ENCODE assay signal across 14 cellular contexts in genomic region chr14:105018414-105018813, GRCh38. TPM values are rescaled to one million over a fixed set of nuclear protein-coding genes. Genes with fewer than 3 reads are reported as not detected.
DNase-seq lines count a peak whose midpoint lies in the region; ATAC-seq and TF ChIP-seq lines count a peak whose summit lies in the region.
"Had no signal": no experiment of that assay in that cellular context is flagged by ENCODE, and none has a peak within 500 bp of the region (broad histone marks: within the 10 kb centered on the region; RNA-seq: fewer than 3 reads in every experiment).

No MANE protein-coding gene starts in this region.

- CTCF ChIA-PET in activated CD4-positive, alpha-beta T cell treated with anti-CD3 and anti-CD28 coated beads, Interleukin-2, amount 10 ng/mL, durations not matched to agents 7 days and 5 days (lab: Charles Lee): interaction anchor here (1.0 to 4.5 kb wide), 4 partner anchors 9 to 270 kb away, joined by 3 to 26 read pairs (median 12); no protein-coding TSS in a partner anchor

- no peaks in the 10 kb centered on the region for H3K9me3 Mint-ChIP-seq in activated CD4-positive, alpha-beta T cell treated with anti-CD3 and anti-CD28 coated beads, Interleukin-2, amount 10 ng/mL, durations not matched to agents 7 days and 5 days
- H3K9me3 Mint-ChIP-seq in IgD-negative memory B cell: no peaks in the 10 kb centered on the region
- H3K9me3 Mint-ChIP-seq in activated naive CD8-positive, alpha-beta T cell treated with anti-CD3 and anti-CD28 coated beads, Interleukin-2, amount 10 ng/mL, durations not matched to agents 7 days and 5 days: no peaks in the 10 kb centered on the region
- no peaks in the 10 kb centered on the region for H3K9me3 Mint-ChIP-seq in osteocyte (ENCODE audit: unreplicated experiment)

- POLR2A ChIA-PET in activated CD4-positive, alpha-beta T cell treated with anti-CD3 and anti-CD28 coated beads, Interleukin-2, amount 10 ng/mL, durations not matched to agents 7 days and 5 days (lab: Charles Lee): no interaction called here
- POLR2A ChIA-PET in activated naive CD8-positive, alpha-beta T cell treated with anti-CD3 and anti-CD28 coated beads, Interleukin-2, amount 10 ng/mL, durations not matched to agents 7 days and 5 days (lab: Charles Lee): interaction anchor here (0.6 to 3.7 kb wide), 4 partner anchors 13 to 47 kb away, joined by 3 to 24 read pairs (median 4); partner anchors contain the start of gene GPR132

- no peak for TF ChIP-seq CTCF in osteocyte (IDR thresholded peaks at IDR 0.05)

- no peaks in the 10 kb centered on the region for H3K27me3 Mint-ChIP-seq in activated CD4-positive, alpha-beta T cell treated with anti-CD3 and anti-CD28 coated beads, Interleukin-2, amount 10 ng/mL, durations not matched to agents 7 days and 5 days
- peaks cover 3% of the 10 kb centered on the region for H3K27me3 Mint-ChIP-seq in IgD-negative memory B cell
- H3K27me3 Mint-ChIP-seq in activated naive CD8-positive, alpha-beta T cell treated with anti-CD3 and anti-CD28 coated beads, Interleukin-2, amount 10 ng/mL, durations not matched to agents 7 days and 5 days: no peaks in the 10 kb centered on the region
- no peaks in the 10 kb centered on the region for H3K27me3 Mint-ChIP-seq in osteocyte (ENCODE audit: unreplicated experiment)

- peak overlapping the region; percentile 94 for H3K4me3 Mint-ChIP-seq in activated CD4-positive, alpha-beta T cell treated with anti-CD3 and anti-CD28 coated beads, Interleukin-2, amount 10 ng/mL, durations not matched to agents 7 days and 5 days
- peak overlapping the region in 3 of 4 donors; percentile 54 to 85 (median 70) for H3K4me3 Mint-ChIP-seq in IgD-negative memory B cell
- peak overlapping the region; percentile 93 for H3K4me3 Mint-ChIP-seq in activated naive CD8-positive, alpha-beta T cell treated with anti-CD3 and anti-CD28 coated beads, Interleukin-2, amount 10 ng/mL, durations not matched to agents 7 days and 5 days
- H3K4me3 Mint-ChIP-seq in osteocyte (ENCODE audit: unreplicated experiment): peak overlapping the region; percentile 85

- H3K27ac Mint-ChIP-seq in activated CD4-positive, alpha-beta T cell treated with anti-CD3 and anti-CD28 coated beads, Interleukin-2, amount 10 ng/mL, durations not matched to agents 7 days and 5 days: no peak overlapping the region
- H3K27ac Mint-ChIP-seq in IgD-negative memory B cell (no peak overlapping the region), osteocyte (ENCODE audit: unreplicated experiment) (peak overlapping the region; percentile 81)
- no peak overlapping the region for H3K27ac Mint-ChIP-seq in activated naive CD8-positive, alpha-beta T cell treated with anti-CD3 and anti-CD28 coated beads, Interleukin-2, amount 10 ng/mL, durations not matched to agents 7 days and 5 days

- H3K36me3 Mint-ChIP-seq in activated CD4-positive, alpha-beta T cell treated with anti-CD3 and anti-CD28 coated beads, Interleukin-2, amount 10 ng/mL, durations not matched to agents 7 days and 5 days (ENCODE audit: low read depth): peaks cover 45% of the 10 kb centered on the region
- peaks cover 2% of the 10 kb centered on the region for H3K36me3 Mint-ChIP-seq in IgD-negative memory B cell
- H3K36me3 Mint-ChIP-seq in activated naive CD8-positive, alpha-beta T cell treated with anti-CD3 and anti-CD28 coated beads, Interleukin-2, amount 10 ng/mL, durations not matched to agents 7 days and 5 days: peaks cover 34% of the 10 kb centered on the region
- peaks cover 1% of the 10 kb centered on the region for H3K36me3 Mint-ChIP-seq in osteocyte (ENCODE audit: unreplicated experiment)

- H3K4me1 Mint-ChIP-seq in activated CD4-positive, alpha-beta T cell treated with anti-CD3 and anti-CD28 coated beads, Interleukin-2, amount 10 ng/mL, durations not matched to agents 7 days and 5 days: peaks cover 75% of the 10 kb centered on the region
- H3K4me1 Mint-ChIP-seq in IgD-negative memory B cell: peaks cover 44 to 62% (median 46%) of the 10 kb centered on the region in 3 donors
- H3K4me1 Mint-ChIP-seq in activated naive CD8-positive, alpha-beta T cell treated with anti-CD3 and anti-CD28 coated beads, Interleukin-2, amount 10 ng/mL, durations not matched to agents 7 days and 5 days: peaks cover 49% of the 10 kb centered on the region
- peaks cover 74% of the 10 kb centered on the region for H3K4me1 Mint-ChIP-seq in osteocyte (ENCODE audit: unreplicated experiment)

- DNase-seq in activated CD4-positive, alpha-beta T cell treated with anti-CD3 and anti-CD28 coated beads, Interleukin-2, amount 10 ng/mL, durations not matched to agents 7 days and 5 days: no peak
- no peak for DNase-seq in activated CD4-positive, alpha-beta T cell treated with anti-CD3 and anti-CD28 coated beads for 4 hours
- no peak for DNase-seq in activated naive CD8-positive, alpha-beta T cell treated with anti-CD3 and anti-CD28 coated beads, Interleukin-2, amount 10 ng/mL, durations not matched to agents 7 days and 5 days
- DNase-seq in osteocyte (ENCODE audit: extremely low spot score, unreplicated experiment): no peak
- DNase-seq in NCI-H187 treated with DMSO at 0.1 percent for 48 hours (lab: John Stamatoyannopoulos, UW): no peak
- DNase-seq: dermis blood vessel endothelial cell; NCI-H2171 treated with DMSO at 0.1 percent for 48 hours; ovary; stimulated activated naive CD4-positive, alpha-beta T cell; WERI-Rb-1 had no signal

- no peak for ATAC-seq in activated naive CD8-positive, alpha-beta T cell treated with anti-CD3 and anti-CD28 coated beads, Interleukin-2, amount 10 ng/mL, durations not matched to agents 7 days and 5 days (ENCODE audit: low read depth)
- ATAC-seq in GM19351 (IDR thresholded peaks at IDR 0.05; ENCODE audit: unreplicated experiment): no peak
- no peak for ATAC-seq in HG02642 (IDR thresholded peaks at IDR 0.05; ENCODE audit: poor library complexity, unreplicated experiment)
- ATAC-seq: left lobe of liver had no signal

RNA-seq across cellular contexts. Expression of gene CDCA4, which starts 2.5 kb away (rescaled TPM):
- total RNA-seq in activated CD4-positive, alpha-beta T cell treated with anti-CD3 and anti-CD28 coated beads, Interleukin-2, amount 10 ng/mL, durations not matched to agents 7 days and 5 days: 10 to 100 TPM; 53.0 to 56.6 TPM
- polyA plus RNA-seq in IgD-negative memory B cell: 11.4 TPM
- 10 to 100 TPM; 51.7 to 53.3 TPM for total RNA-seq in activated naive CD8-positive, alpha-beta T cell treated with anti-CD3 and anti-CD28 coated beads, Interleukin-2, amount 10 ng/mL, durations not matched to agents 7 days and 5 days
- 14.6 and 17.4 TPM in 2 replicates for total RNA-seq in osteocyte

RNA-seq across cellular contexts. Expression of gene CLBA1, which starts 32.8 kb away (rescaled TPM):
- under 1 TPM; 0.60 to 0.77 TPM for total RNA-seq in activated CD4-positive, alpha-beta T cell treated with anti-CD3 and anti-CD28 coated beads, Interleukin-2, amount 10 ng/mL, durations not matched to agents 7 days and 5 days
- polyA plus RNA-seq in IgD-negative memory B cell: 1.3 TPM
- 1 to 10 TPM; 1.2 TPM for total RNA-seq in activated naive CD8-positive, alpha-beta T cell treated with anti-CD3 and anti-CD28 coated beads, Interleukin-2, amount 10 ng/mL, durations not matched to agents 7 days and 5 days
- 7.5 and 7.7 TPM in 2 replicates for total RNA-seq in osteocyte

RNA-seq across cellular contexts. Expression of gene AHNAK2, which starts 40.2 kb away (rescaled TPM):
- total RNA-seq in activated CD4-positive, alpha-beta T cell treated with anti-CD3 and anti-CD28 coated beads, Interleukin-2, amount 10 ng/mL, durations not matched to agents 7 days and 5 days: not detected
- polyA plus RNA-seq in IgD-negative memory B cell: 0.68 TPM
- under 1 TPM; 0.06 TPM for total RNA-seq in activated naive CD8-positive, alpha-beta T cell treated with anti-CD3 and anti-CD28 coated beads, Interleukin-2, amount 10 ng/mL, durations not matched to agents 7 days and 5 days
- 145 and 183 TPM in 2 replicates for total RNA-seq in osteocyte

RNA-seq across cellular contexts. Expression of gene GPR132, which starts 46.8 kb away (rescaled TPM):
- 10 to 100 TPM; 44.2 to 46.6 TPM for total RNA-seq in activated CD4-positive, alpha-beta T cell treated with anti-CD3 and anti-CD28 coated beads, Interleukin-2, amount 10 ng/mL, durations not matched to agents 7 days and 5 days
- polyA plus RNA-seq in IgD-negative memory B cell: 37.2 TPM
- 10 to 100 TPM; 43.5 to 46.6 TPM for total RNA-seq in activated naive CD8-positive, alpha-beta T cell treated with anti-CD3 and anti-CD28 coated beads, Interleukin-2, amount 10 ng/mL, durations not matched to agents 7 days and 5 days
- total RNA-seq in osteocyte: 0.16 and 0.24 TPM in 2 replicates

Comparison
In these comparisons a context has a peak if more than half of its experiments do, and no peak if none do; other contexts are left out.
1. RNA of gene AHNAK2, which starts 40.2 kb away (total RNA-seq): 145 to 183 TPM in osteocyte; 0.06 TPM in activated naive CD8-positive, alpha-beta T cell treated with anti-CD3 and anti-CD28 coated beads, Interleukin-2, amount 10 ng/mL, durations not matched to agents 7 days and 5 days and not detected in activated CD4-positive, alpha-beta T cell treated with anti-CD3 and anti-CD28 coated beads, Interleukin-2, amount 10 ng/mL, durations not matched to agents 7 days and 5 days; every median in the first group is over 100 times any median in the second.
2. Peak in every context shown above with its lines, with median percentiles within 50 percentile points of each other: H3K4me3 Mint-ChIP-seq.